9 cellular contexts compared by ENCODE assay signal in the genomic region with DNA sequence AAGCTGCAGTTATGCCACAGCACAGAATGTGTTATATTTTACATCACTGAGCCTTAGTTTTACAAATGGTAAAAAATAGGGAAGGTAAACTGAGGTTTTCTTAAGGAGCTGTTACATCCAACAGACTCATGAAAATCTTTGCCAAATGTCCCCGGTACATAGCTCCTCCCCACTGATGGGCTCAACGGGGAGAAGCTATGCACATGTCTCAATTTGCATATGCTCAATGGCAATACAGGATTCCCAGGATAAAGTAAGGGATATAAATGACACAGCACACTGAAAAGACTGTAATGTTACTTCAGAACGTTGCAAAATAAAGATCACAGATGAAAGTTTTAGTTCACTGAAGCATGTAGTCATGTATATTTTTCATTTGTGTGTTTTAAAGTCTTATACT. TPM values are rescaled to one million over a fixed set of nuclear protein-coding genes. Genes with fewer than 3 reads are reported as not detected.
"Had no signal": no experiment of that assay in that cellular context is flagged by ENCODE, and none has a peak within 500 bp of the region (broad histone marks: within the 10 kb centered on the region; RNA-seq: fewer than 3 reads in every experiment).

No MANE protein-coding gene starts in this region.

RNA-seq across cellular contexts. Expression of gene SYNPO2L, which starts 58.7 kb away (rescaled TPM):
- total RNA-seq: kidney epithelial cell, mammary epithelial cell, natural killer cell, occipital lobe, osteocyte, pulmonary artery endothelial cell, renal cortical epithelial cell, stomach, thyroid gland had no signal
- polyA plus RNA-seq: mammary epithelial cell had no signal
